1 cellular context compared by ENCODE assay signal in the genomic region with DNA sequence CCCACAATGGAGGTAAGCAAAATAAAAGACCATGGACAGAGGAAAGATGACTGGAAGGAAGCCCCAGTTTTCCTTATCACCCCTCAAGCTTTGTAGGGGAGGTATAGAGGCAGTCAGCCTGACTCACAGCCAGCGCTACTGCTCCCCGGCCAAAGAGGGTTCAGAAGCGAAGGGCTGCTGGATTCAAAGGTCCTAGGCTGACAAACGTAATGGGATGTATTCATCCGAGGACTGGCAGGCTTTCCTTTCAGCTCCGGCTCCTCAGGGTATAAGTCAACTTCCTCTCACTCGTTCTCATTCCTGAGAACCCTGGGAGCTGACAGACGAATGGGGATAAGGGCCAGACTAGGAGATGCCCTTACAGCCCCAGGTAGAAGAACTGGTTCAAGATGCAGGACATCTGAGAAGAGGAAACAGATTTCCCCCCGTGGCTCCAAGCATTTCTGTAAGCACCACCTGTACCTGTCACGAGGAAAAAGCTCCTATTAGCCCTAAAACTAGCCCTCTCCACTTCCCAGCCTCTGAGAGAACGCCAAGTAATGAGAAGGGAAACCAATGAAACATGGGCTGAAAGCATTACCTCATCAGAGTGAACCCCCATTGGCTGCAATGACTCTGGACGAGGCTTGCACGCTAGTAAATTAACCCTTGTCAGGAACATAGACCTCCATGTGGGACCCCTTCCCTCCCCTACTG.
TF ChIP-seq lines count a peak whose summit lies in the region.

No MANE protein-coding gene starts in this region.

TF ChIP-seq in K562, 482 proteins besides CTCF, POLR2A, EP300 and RAD21 (continued from another document):
- TF ChIP-seq PCBP1 (IDR thresholded peaks at IDR 0.05; ENCODE audit: low read depth, low read length, poor library complexity, severe bottlenecking), result no peak
- no peak for TF ChIP-seq TAL1 (IDR thresholded peaks at IDR 0.05)
- peak; percentile 96 for TF ChIP-seq ATF7 (IDR thresholded peaks at IDR 0.05)
- TF ChIP-seq, protein P1, sequence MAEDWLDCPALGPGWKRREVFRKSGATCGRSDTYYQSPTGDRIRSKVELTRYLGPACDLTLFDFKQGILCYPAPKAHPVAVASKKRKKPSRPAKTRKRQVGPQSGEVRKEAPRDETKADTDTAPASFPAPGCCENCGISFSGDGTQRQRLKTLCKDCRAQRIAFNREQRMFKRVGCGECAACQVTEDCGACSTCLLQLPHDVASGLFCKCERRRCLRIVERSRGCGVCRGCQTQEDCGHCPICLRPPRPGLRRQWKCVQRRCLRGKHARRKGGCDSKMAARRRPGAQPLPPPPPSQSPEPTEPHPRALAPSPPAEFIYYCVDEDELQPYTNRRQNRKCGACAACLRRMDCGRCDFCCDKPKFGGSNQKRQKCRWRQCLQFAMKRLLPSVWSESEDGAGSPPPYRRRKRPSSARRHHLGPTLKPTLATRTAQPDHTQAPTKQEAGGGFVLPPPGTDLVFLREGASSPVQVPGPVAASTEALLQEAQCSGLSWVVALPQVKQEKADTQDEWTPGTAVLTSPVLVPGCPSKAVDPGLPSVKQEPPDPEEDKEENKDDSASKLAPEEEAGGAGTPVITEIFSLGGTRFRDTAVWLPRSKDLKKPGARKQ (CRISPR knock-in tag; IDR thresholded peaks at IDR 0.05), result no peak
- peak; percentile 39; the same call in 1 of the 2 replicates for TF ChIP-seq JUND (IDR thresholded peaks at IDR 0.05; ENCODE audit: borderline replicate concordance, low read depth, low read length)
- TF ChIP-seq JUND (tag; IDR thresholded peaks at IDR 0.05; ENCODE audit: borderline replicate concordance, low read depth, low read length), result peak; percentile 52; the same call in 1 of the 3 replicates
- TF ChIP-seq ATF1 (CRISPR knock-in tag; IDR thresholded peaks at IDR 0.05), result no peak
- TF ChIP-seq ATF1 (tag; IDR thresholded peaks at IDR 0.05), result peak; percentile 32; the same call in 1 of the 2 replicates
- TF ChIP-seq, protein P2, sequence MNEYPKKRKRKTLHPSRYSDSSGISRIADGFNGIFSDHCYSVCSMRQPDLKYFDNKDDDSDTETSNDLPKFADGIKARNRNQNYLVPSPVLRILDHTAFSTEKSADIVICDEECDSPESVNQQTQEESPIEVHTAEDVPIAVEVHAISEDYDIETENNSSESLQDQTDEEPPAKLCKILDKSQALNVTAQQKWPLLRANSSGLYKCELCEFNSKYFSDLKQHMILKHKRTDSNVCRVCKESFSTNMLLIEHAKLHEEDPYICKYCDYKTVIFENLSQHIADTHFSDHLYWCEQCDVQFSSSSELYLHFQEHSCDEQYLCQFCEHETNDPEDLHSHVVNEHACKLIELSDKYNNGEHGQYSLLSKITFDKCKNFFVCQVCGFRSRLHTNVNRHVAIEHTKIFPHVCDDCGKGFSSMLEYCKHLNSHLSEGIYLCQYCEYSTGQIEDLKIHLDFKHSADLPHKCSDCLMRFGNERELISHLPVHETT (CRISPR knock-in tag; conservative IDR thresholded peaks at IDR 0.05 in 1 of 2, IDR thresholded peaks at IDR 0.05 in 1 of 2), result no peak
- TF ChIP-seq ZNF766 (CRISPR knock-in tag; conservative IDR thresholded peaks at IDR 0.05), result no peak
- no peak for TF ChIP-seq MIER1 (IDR thresholded peaks at IDR 0.05; ENCODE audit: low read depth)
- TF ChIP-seq ZNF175 (CRISPR knock-in tag; IDR thresholded peaks at IDR 0.05; ENCODE audit: low read depth), result no peak
- no peak for TF ChIP-seq MTA3 (IDR thresholded peaks at IDR 0.05; ENCODE audit: borderline replicate concordance)
- TF ChIP-seq RBM25 (IDR thresholded peaks at IDR 0.05; ENCODE audit: low read depth, low read length, severe bottlenecking), result no peak
- no peak for TF ChIP-seq MTA1 (IDR thresholded peaks at IDR 0.05; ENCODE audit: borderline replicate concordance)
- no peak for TF ChIP-seq TSC22D4 (tag; IDR thresholded peaks at IDR 0.05)
- TF ChIP-seq POLR2AphosphoS2 (IDR thresholded peaks at IDR 0.05; ENCODE audit: low read length), result no peak
- TF ChIP-seq ZFX (CRISPR knock-in tag; IDR thresholded peaks at IDR 0.05), result no peak
- TF ChIP-seq SAFB (IDR thresholded peaks at IDR 0.05; ENCODE audit: borderline replicate concordance, low read depth, low read length), result no peak
- TF ChIP-seq, protein P3, sequence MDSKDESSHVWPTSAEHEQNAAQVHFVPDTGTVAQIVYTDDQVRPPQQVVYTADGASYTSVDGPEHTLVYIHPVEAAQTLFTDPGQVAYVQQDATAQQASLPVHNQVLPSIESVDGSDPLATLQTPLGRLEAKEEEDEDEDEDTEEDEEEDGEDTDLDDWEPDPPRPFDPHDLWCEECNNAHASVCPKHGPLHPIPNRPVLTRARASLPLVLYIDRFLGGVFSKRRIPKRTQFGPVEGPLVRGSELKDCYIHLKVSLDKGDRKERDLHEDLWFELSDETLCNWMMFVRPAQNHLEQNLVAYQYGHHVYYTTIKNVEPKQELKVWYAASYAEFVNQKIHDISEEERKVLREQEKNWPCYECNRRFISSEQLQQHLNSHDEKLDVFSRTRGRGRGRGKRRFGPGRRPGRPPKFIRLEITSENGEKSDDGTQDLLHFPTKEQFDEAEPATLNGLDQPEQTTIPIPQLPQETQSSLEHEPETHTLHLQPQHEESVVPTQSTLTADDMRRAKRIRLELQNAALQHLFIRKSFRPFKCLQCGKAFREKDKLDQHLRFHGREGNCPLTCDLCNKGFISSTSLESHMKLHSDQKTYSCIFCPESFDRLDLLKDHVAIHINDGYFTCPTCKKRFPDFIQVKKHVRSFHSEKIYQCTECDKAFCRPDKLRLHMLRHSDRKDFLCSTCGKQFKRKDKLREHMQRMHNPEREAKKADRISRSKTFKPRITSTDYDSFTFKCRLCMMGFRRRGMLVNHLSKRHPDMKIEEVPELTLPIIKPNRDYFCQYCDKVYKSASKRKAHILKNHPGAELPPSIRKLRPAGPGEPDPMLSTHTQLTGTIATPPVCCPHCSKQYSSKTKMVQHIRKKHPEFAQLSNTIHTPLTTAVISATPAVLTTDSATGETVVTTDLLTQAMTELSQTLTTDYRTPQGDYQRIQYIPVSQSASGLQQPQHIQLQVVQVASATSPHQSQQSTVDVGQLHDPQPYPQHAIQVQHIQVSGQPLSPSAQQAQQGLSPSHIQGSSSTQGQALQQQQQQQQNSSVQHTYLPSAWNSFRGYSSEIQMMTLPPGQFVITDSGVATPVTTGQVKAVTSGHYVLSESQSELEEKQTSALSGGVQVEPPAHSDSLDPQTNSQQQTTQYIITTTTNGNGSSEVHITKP (IDR thresholded peaks at IDR 0.05; ENCODE audit: partially characterized antibody), result no peak
- no peak for TF ChIP-seq NCOA6 (IDR thresholded peaks at IDR 0.05)
- TF ChIP-seq PPARD (CRISPR knock-in tag; IDR thresholded peaks at IDR 0.05), result no peak
- TF ChIP-seq HSF4 (CRISPR knock-in tag; IDR thresholded peaks at IDR 0.05; ENCODE audit: borderline replicate concordance), result no peak
- TF ChIP-seq, protein P4, sequence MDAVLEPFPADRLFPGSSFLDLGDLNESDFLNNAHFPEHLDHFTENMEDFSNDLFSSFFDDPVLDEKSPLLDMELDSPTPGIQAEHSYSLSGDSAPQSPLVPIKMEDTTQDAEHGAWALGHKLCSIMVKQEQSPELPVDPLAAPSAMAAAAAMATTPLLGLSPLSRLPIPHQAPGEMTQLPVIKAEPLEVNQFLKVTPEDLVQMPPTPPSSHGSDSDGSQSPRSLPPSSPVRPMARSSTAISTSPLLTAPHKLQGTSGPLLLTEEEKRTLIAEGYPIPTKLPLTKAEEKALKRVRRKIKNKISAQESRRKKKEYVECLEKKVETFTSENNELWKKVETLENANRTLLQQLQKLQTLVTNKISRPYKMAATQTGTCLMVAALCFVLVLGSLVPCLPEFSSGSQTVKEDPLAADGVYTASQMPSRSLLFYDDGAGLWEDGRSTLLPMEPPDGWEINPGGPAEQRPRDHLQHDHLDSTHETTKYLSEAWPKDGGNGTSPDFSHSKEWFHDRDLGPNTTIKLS (IDR thresholded peaks at IDR 0.05; ENCODE audit: borderline replicate concordance, low read depth), result no peak
- no peak for TF ChIP-seq ZNF584 (CRISPR knock-in tag; IDR thresholded peaks at IDR 0.05; ENCODE audit: low read depth)
- no peak for TF ChIP-seq ZZZ3 (IDR thresholded peaks at IDR 0.05)
- TF ChIP-seq ERF (CRISPR knock-in tag; IDR thresholded peaks at IDR 0.05), result no peak
- no peak for TF ChIP-seq ZKSCAN3 (CRISPR knock-in tag; IDR thresholded peaks at IDR 0.05)
- no peak for TF ChIP-seq SIN3A (IDR thresholded peaks at IDR 0.05; ENCODE audit: borderline replicate concordance in 2 of 2, control insufficient read depth in 1 of 2, low read depth in 2 of 2, low read length in 2 of 2)
- TF ChIP-seq SMARCC2 (IDR thresholded peaks at IDR 0.05; ENCODE audit: low read depth), result no peak
- TF ChIP-seq, protein P5, sequence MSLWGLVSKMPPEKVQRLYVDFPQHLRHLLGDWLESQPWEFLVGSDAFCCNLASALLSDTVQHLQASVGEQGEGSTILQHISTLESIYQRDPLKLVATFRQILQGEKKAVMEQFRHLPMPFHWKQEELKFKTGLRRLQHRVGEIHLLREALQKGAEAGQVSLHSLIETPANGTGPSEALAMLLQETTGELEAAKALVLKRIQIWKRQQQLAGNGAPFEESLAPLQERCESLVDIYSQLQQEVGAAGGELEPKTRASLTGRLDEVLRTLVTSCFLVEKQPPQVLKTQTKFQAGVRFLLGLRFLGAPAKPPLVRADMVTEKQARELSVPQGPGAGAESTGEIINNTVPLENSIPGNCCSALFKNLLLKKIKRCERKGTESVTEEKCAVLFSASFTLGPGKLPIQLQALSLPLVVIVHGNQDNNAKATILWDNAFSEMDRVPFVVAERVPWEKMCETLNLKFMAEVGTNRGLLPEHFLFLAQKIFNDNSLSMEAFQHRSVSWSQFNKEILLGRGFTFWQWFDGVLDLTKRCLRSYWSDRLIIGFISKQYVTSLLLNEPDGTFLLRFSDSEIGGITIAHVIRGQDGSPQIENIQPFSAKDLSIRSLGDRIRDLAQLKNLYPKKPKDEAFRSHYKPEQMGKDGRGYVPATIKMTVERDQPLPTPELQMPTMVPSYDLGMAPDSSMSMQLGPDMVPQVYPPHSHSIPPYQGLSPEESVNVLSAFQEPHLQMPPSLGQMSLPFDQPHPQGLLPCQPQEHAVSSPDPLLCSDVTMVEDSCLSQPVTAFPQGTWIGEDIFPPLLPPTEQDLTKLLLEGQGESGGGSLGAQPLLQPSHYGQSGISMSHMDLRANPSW (CRISPR knock-in tag; IDR thresholded peaks at IDR 0.05), result no peak
- TF ChIP-seq, protein P6, sequence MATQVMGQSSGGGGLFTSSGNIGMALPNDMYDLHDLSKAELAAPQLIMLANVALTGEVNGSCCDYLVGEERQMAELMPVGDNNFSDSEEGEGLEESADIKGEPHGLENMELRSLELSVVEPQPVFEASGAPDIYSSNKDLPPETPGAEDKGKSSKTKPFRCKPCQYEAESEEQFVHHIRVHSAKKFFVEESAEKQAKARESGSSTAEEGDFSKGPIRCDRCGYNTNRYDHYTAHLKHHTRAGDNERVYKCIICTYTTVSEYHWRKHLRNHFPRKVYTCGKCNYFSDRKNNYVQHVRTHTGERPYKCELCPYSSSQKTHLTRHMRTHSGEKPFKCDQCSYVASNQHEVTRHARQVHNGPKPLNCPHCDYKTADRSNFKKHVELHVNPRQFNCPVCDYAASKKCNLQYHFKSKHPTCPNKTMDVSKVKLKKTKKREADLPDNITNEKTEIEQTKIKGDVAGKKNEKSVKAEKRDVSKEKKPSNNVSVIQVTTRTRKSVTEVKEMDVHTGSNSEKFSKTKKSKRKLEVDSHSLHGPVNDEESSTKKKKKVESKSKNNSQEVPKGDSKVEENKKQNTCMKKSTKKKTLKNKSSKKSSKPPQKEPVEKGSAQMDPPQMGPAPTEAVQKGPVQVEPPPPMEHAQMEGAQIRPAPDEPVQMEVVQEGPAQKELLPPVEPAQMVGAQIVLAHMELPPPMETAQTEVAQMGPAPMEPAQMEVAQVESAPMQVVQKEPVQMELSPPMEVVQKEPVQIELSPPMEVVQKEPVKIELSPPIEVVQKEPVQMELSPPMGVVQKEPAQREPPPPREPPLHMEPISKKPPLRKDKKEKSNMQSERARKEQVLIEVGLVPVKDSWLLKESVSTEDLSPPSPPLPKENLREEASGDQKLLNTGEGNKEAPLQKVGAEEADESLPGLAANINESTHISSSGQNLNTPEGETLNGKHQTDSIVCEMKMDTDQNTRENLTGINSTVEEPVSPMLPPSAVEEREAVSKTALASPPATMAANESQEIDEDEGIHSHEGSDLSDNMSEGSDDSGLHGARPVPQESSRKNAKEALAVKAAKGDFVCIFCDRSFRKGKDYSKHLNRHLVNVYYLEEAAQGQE (CRISPR knock-in tag; IDR thresholded peaks at IDR 0.05; ENCODE audit: low read depth), result 0 out of 2 replicates have a peak, but pooled peaks have one; percentile 34
- no peak for TF ChIP-seq ZC3H11A (IDR thresholded peaks at IDR 0.05; ENCODE audit: low read depth, low read length)
- TF ChIP-seq NFYB (IDR thresholded peaks at IDR 0.05; ENCODE audit: extremely low read depth, insufficient read length), result peak; percentile 67
- no peak for TF ChIP-seq CREBBP (IDR thresholded peaks at IDR 0.05; ENCODE audit: low read depth, low read length)
- TF ChIP-seq, protein P7, sequence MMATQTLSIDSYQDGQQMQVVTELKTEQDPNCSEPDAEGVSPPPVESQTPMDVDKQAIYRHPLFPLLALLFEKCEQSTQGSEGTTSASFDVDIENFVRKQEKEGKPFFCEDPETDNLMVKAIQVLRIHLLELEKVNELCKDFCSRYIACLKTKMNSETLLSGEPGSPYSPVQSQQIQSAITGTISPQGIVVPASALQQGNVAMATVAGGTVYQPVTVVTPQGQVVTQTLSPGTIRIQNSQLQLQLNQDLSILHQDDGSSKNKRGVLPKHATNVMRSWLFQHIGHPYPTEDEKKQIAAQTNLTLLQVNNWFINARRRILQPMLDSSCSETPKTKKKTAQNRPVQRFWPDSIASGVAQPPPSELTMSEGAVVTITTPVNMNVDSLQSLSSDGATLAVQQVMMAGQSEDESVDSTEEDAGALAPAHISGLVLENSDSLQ (IDR thresholded peaks at IDR 0.05), result peak; percentile 50; the same call in 1 of the 2 replicates
- TF ChIP-seq PHTF2 (CRISPR knock-in tag; IDR thresholded peaks at IDR 0.05), result no peak
- TF ChIP-seq RHOXF2B (CRISPR knock-in tag; conservative IDR thresholded peaks at IDR 0.05), result no peak
- no peak for TF ChIP-seq ZNF263 (CRISPR knock-in tag; IDR thresholded peaks at IDR 0.05; ENCODE audit: borderline replicate concordance)
- no peak for TF ChIP-seq PHF20 (IDR thresholded peaks at IDR 0.05; ENCODE audit: partially characterized antibody)
- TF ChIP-seq PHF8 (IDR thresholded peaks at IDR 0.05; ENCODE audit: borderline replicate concordance, low read length), result no peak
- TF ChIP-seq ZNF778 (CRISPR knock-in tag; IDR thresholded peaks at IDR 0.05), result no peak
- no peak for TF ChIP-seq ZSCAN29 (IDR thresholded peaks at IDR 0.05)
- no peak for TF ChIP-seq ZNF143 (CRISPR knock-in tag; IDR thresholded peaks at IDR 0.05)
- peak; percentile 57 for TF ChIP-seq CTBP1 (IDR thresholded peaks at IDR 0.05; ENCODE audit: borderline replicate concordance)
- no peak for TF ChIP-seq SRSF3 (IDR thresholded peaks at IDR 0.05; ENCODE audit: insufficient read depth, low read length)
- peak; percentile 66 for TF ChIP-seq MEIS2 (IDR thresholded peaks at IDR 0.05; ENCODE audit: partially characterized antibody)
- TF ChIP-seq FUS (optimal IDR thresholded peaks at IDR 0.05; ENCODE audit: low read depth, low read length), result no peak
- no peak for TF ChIP-seq NFE2L1 (tag; IDR thresholded peaks at IDR 0.05; ENCODE audit: borderline replicate concordance, low read depth)
- no peak for TF ChIP-seq U2AF2 (optimal IDR thresholded peaks at IDR 0.05; ENCODE audit: low read depth, low read length)
- no peak for TF ChIP-seq YBX1 (IDR thresholded peaks at IDR 0.05)
- no peak for TF ChIP-seq ZNF445 (CRISPR knock-in tag; IDR thresholded peaks at IDR 0.05; ENCODE audit: low read depth)
